ENCODE assay signal across 21 cellular contexts in genomic region chr10:76172020-76172419, GRCh38.
"Had no signal": no experiment of that assay in that cellular context is flagged by ENCODE, and none has a peak within 500 bp of the region (broad histone marks: within the 10 kb centered on the region; RNA-seq: fewer than 3 reads in every experiment).

No MANE protein-coding gene starts in this region.

- H3K27me3 Mint-ChIP-seq: activated naive CD4-positive, alpha-beta T cell treated with anti-CD3 and anti-CD28 coated beads, Interleukin-2, amount 50 U/mL, for 24 hours; dendritic cell treated with granulocyte-macrophage colony-stimulating factor and Interleukin-4, amounts not matched to agents 40 ng/mL and 50 ng/mL, for 4 days; natural killer cell treated with Interleukin-12 subunit alpha and Interleukin-12 subunit beta and Interleukin-15 and Interleukin-18, amount 100 ng/mL, for 72 hours; stimulated activated naive CD8-positive, alpha-beta T cell treated with anti-CD3 and anti-CD28 coated beads, Interleukin-15, amount 100 ng/mL, for 72 hours had no signal

- DNase-seq: activated CD4-positive, alpha-beta T cell treated with anti-CD3 and anti-CD28 coated beads for 1 hour; activated gamma-delta T cell treated with Interleukin-2 at 50 U/mL for 16 hours; activated T-cell treated with anti-CD3 and anti-CD28 coated beads, Interleukin-2, amount 50 U/mL, for 1 hour; adrenal gland; brain microvascular endothelial cell; caudate nucleus; effector CD4-positive, alpha-beta T cell; heart left ventricle; left ventricle myocardium superior; midbrain; small intestine; stimulated activated CD4-positive, alpha-beta T cell treated with anti-CD3 and anti-CD28 coated beads, Interleukin-2, amount 100 ng/mL, for 24 hours; stimulated activated naive CD8-positive, alpha-beta T cell treated with anti-CD3 and anti-CD28 coated beads, Interleukin-15, amount 100 ng/mL, for 72 hours; tibial artery had no signal

- ATAC-seq: heart left ventricle; left ventricle myocardium superior; sciatic nerve; stimulated activated effector memory CD8-positive, alpha-beta T cell treated with anti-CD3 and anti-CD28 coated beads, Interleukin-12 subunit alpha, Interleukin-12 subunit beta, amount 100 ng/mL, for 72 hours; stimulated activated naive CD8-positive, alpha-beta T cell treated with anti-CD3 and anti-CD28 coated beads, Interleukin-15, amount 100 ng/mL, for 72 hours had no signal

- H3K9me3 Mint-ChIP-seq: dendritic cell treated with granulocyte-macrophage colony-stimulating factor and Interleukin-4, amounts not matched to agents 40 ng/mL and 50 ng/mL, for 4 days; natural killer cell treated with Interleukin-12 subunit alpha and Interleukin-12 subunit beta and Interleukin-15 and Interleukin-18, amount 100 ng/mL, for 72 hours had no signal

- FAIRE-seq: endometrium, islet of Langerhans, small intestine had no signal

- H3K4me1 Mint-ChIP-seq: activated naive CD4-positive, alpha-beta T cell treated with anti-CD3 and anti-CD28 coated beads, Interleukin-2, amount 50 U/mL, for 24 hours; stimulated activated effector memory CD8-positive, alpha-beta T cell treated with anti-CD3 and anti-CD28 coated beads, Interleukin-12 subunit alpha, Interleukin-12 subunit beta, amount 100 ng/mL, for 72 hours; stimulated activated naive CD8-positive, alpha-beta T cell treated with anti-CD3 and anti-CD28 coated beads, Interleukin-15, amount 100 ng/mL, for 72 hours had no signal

- H3K4me3 Mint-ChIP-seq: activated naive CD4-positive, alpha-beta T cell treated with anti-CD3 and anti-CD28 coated beads, Interleukin-2, amount 50 U/mL, for 24 hours; dendritic cell treated with granulocyte-macrophage colony-stimulating factor and Interleukin-4, amounts not matched to agents 40 ng/mL and 50 ng/mL, for 4 days; natural killer cell treated with Interleukin-12 subunit alpha and Interleukin-12 subunit beta and Interleukin-15 and Interleukin-18, amount 100 ng/mL, for 72 hours; stimulated activated effector memory CD8-positive, alpha-beta T cell treated with anti-CD3 and anti-CD28 coated beads, Interleukin-12 subunit alpha, Interleukin-12 subunit beta, amount 100 ng/mL, for 72 hours; stimulated activated naive CD8-positive, alpha-beta T cell treated with anti-CD3 and anti-CD28 coated beads, Interleukin-15, amount 100 ng/mL, for 72 hours had no signal

- H3K36me3 Mint-ChIP-seq: activated naive CD4-positive, alpha-beta T cell treated with anti-CD3 and anti-CD28 coated beads, Interleukin-2, amount 50 U/mL, for 24 hours; natural killer cell treated with Interleukin-12 subunit alpha and Interleukin-12 subunit beta and Interleukin-15 and Interleukin-18, amount 100 ng/mL, for 72 hours; stimulated activated effector memory CD8-positive, alpha-beta T cell treated with anti-CD3 and anti-CD28 coated beads, Interleukin-12 subunit alpha, Interleukin-12 subunit beta, amount 100 ng/mL, for 72 hours had no signal

- H3K27ac Mint-ChIP-seq: activated naive CD4-positive, alpha-beta T cell treated with anti-CD3 and anti-CD28 coated beads, Interleukin-2, amount 50 U/mL, for 24 hours; dendritic cell treated with granulocyte-macrophage colony-stimulating factor and Interleukin-4, amounts not matched to agents 40 ng/mL and 50 ng/mL, for 4 days; natural killer cell treated with Interleukin-12 subunit alpha and Interleukin-12 subunit beta and Interleukin-15 and Interleukin-18, amount 100 ng/mL, for 72 hours; stimulated activated effector memory CD8-positive, alpha-beta T cell treated with anti-CD3 and anti-CD28 coated beads, Interleukin-12 subunit alpha, Interleukin-12 subunit beta, amount 100 ng/mL, for 72 hours; stimulated activated naive CD8-positive, alpha-beta T cell treated with anti-CD3 and anti-CD28 coated beads, Interleukin-15, amount 100 ng/mL, for 72 hours had no signal
